11 cellular contexts compared by ENCODE assay signal in genomic region chr1:42266253-42267135, GRCh38.
DNase-seq lines count a peak whose midpoint lies in the region; ATAC-seq, FAIRE-seq and TF ChIP-seq lines count a peak whose summit lies in the region.
"Had no signal": no experiment of that assay in that cellular context is flagged by ENCODE, and none has a peak within 500 bp of the region (broad histone marks: within the 10 kb centered on the region; RNA-seq: fewer than 3 reads in every experiment).

No MANE protein-coding gene starts in this region.

- no peak overlapping the region for H3K27ac Mint-ChIP-seq in Calu3 (ENCODE audit: unreplicated experiment)
- peak overlapping the region in 6 of 9 donors; percentile 5 to 69 (median 44) for H3K27ac Mint-ChIP-seq in naive thymus-derived CD4-positive, alpha-beta T cell
- H3K27ac Mint-ChIP-seq: activated T-cell treated with anti-CD3 and anti-CD28 coated beads, Interleukin-2, amount 50 U/mL, for 24 hours had no signal

- H3K9me3 Mint-ChIP-seq in Calu3 (ENCODE audit: low read depth, unreplicated experiment): no peaks in the 10 kb centered on the region
- H3K9me3 Mint-ChIP-seq in naive thymus-derived CD4-positive, alpha-beta T cell: no peaks in the 10 kb centered on the region
- H3K9me3 Mint-ChIP-seq: activated T-cell treated with anti-CD3 and anti-CD28 coated beads, Interleukin-2, amount 50 U/mL, for 24 hours had no signal

- no peak overlapping the region for H3K56ac ChIP-seq in IMR-90 (ENCODE audit: extremely low read depth, insufficient read depth, low read length)

- no peak for TF ChIP-seq POLR2A in IMR-90 (IDR thresholded peaks at IDR 0.05; ENCODE audit: low read depth, low read length)
- no peak for TF ChIP-seq POLR2A in GM12891 (IDR thresholded peaks at IDR 0.05; ENCODE audit: low read depth, low read length)

- no peaks in the 10 kb centered on the region for H3K27me3 ChIP-seq in IMR-90 (ENCODE audit: control insufficient read depth, insufficient read depth, low read length)
- H3K27me3 ChIP-seq in naive thymus-derived CD4-positive, alpha-beta T cell (ENCODE audit: control insufficient read depth in 2 of 2, insufficient read depth in 2 of 2, low read length in 2 of 2): no peaks in the 10 kb centered on the region

- H3K4me3 ChIP-seq in IMR-90 (ENCODE audit: insufficient read depth, low read depth, low read length) (no peak overlapping the region), astrocyte of the spinal cord (ENCODE audit: low read depth, low read length) (no peak overlapping the region)
- no peak overlapping the region for H3K4me3 ChIP-seq in naive thymus-derived CD4-positive, alpha-beta T cell (ENCODE audit: low read length)

- no peak overlapping the region for H2AFZ ChIP-seq in IMR-90 (replicated peaks; ENCODE audit: low read length, poor library complexity)

- dilution Hi-C loops in IMR-90 (cut with HindIII; ENCODE audit: low sequenced_read_pairs, unreplicated experiment): no loop called here

- no peak overlapping the region for H2AK9ac ChIP-seq in IMR-90 (replicated peaks; ENCODE audit: low read depth, low read length, poor library complexity)

- BruUV-seq in Calu3 (replicated peaks; lab: Mats Ljungman, UMichigan) (no TSS peak), IMR-90 (replicated peaks; lab: Mats Ljungman, UMichigan) (no TSS peak)

- peaks cover 19 to 51% of the 10 kb centered on the region in 2 experiments for H3K79me1 ChIP-seq in IMR-90 (ENCODE audit: low read depth in 1 of 2, low read length in 2 of 2)

- peaks cover 4% of the 10 kb centered on the region; the same call in 1 of the 2 replicates for H3K4me1 ChIP-seq in IMR-90 (ENCODE audit: control insufficient read depth, insufficient read depth, low read length)
- H3K4me1 ChIP-seq in naive thymus-derived CD4-positive, alpha-beta T cell (ENCODE audit: control insufficient read depth in 2 of 2, insufficient read depth in 2 of 2, low read length in 2 of 2): peaks cover 4 to 6% of the 10 kb centered on the region in 2 donors

- peak; percentile 29 for DNase-seq in Calu3
- DNase-seq in IMR-90: no peak
- peak; percentile 11 for DNase-seq in astrocyte of the spinal cord (ENCODE audit: low read depth, low spot score)
- DNase-seq in naive thymus-derived CD4-positive, alpha-beta T cell: no peak
- no peak for DNase-seq in stimulated activated CD4-positive, alpha-beta T cell treated with anti-CD3 and anti-CD28 coated beads, Interleukin-15, amount 100 ng/mL, for 24 hours
- DNase-seq in GM12891 (ENCODE audit: insufficient read length, low spot score): no peak
- no peak for DNase-seq in hypothalamus (lab: John Stamatoyannopoulos, UW)
- DNase-seq: activated T-cell treated with anti-CD3 and anti-CD28 coated beads, Interleukin-2, amount 50 U/mL, for 24 hours; C1 segment of cervical spinal cord had no signal

- H3K9me3 ChIP-seq in IMR-90 (ENCODE audit: control insufficient read depth, insufficient read depth, low read length): no peaks in the 10 kb centered on the region
- no peaks in the 10 kb centered on the region for H3K9me3 ChIP-seq in naive thymus-derived CD4-positive, alpha-beta T cell (ENCODE audit: control insufficient read depth in 2 of 3, low read length in 3 of 3)

- H3K27ac ChIP-seq in IMR-90 (ENCODE audit: insufficient read depth, low read length): no peak overlapping the region
- no peak overlapping the region for H3K27ac ChIP-seq in naive thymus-derived CD4-positive, alpha-beta T cell (ENCODE audit: low read depth, low read length)

- CTCF ChIA-PET in Calu3 (lab: Charles Lee): interaction anchor here (1.0 kb wide), 1 partner anchor 52 kb away, joined by 3 read pairs; no protein-coding TSS in a partner anchor
- CTCF ChIA-PET in IMR-90 (lab: Yijun Ruan, JAX): no interaction called here
- CTCF ChIA-PET in naive thymus-derived CD4-positive, alpha-beta T cell (lab: Charles Lee): interaction anchor here (0.5 to 0.8 kb wide), 2 partner anchors 80 to 1148 kb away, joined by 3 to 5 read pairs; no protein-coding TSS in a partner anchor

- in situ Hi-C loops in IMR-90 (cut with MboI; ENCODE audit: low sequenced_read_pairs) (no loop called here), astrocyte of the spinal cord (cut with HindIII; ENCODE audit: low sequenced_read_pairs) (no loop called here)

- H3K9me1 ChIP-seq in IMR-90 (ENCODE audit: insufficient read depth, low read length): 0 out of 2 replicates have a peak, but pooled peaks cover 3% of the 10 kb centered on the region

- no peak for TF ChIP-seq RAD21 in IMR-90 (IDR thresholded peaks at IDR 0.05; ENCODE audit: low read length)

- no peak overlapping the region for H3K4ac ChIP-seq in IMR-90 (ENCODE audit: low read depth, low read length)

- H4K5ac ChIP-seq in IMR-90 (ENCODE audit: low read depth, low read length): no peak overlapping the region

- H4K8ac ChIP-seq in IMR-90 (ENCODE audit: low read depth in 2 of 2, low read length in 2 of 2): no peak overlapping the region

- H3K18ac ChIP-seq in IMR-90 (ENCODE audit: low read depth, low read length): no peak overlapping the region

- no peak overlapping the region for H2BK20ac ChIP-seq in IMR-90 (ENCODE audit: low read depth, low read length)

- no peak overlapping the region for H4K91ac ChIP-seq in IMR-90 (ENCODE audit: insufficient read depth, low read depth, low read length)

- H3K4me1 Mint-ChIP-seq in Calu3 (ENCODE audit: low read depth, unreplicated experiment): peaks cover 32% of the 10 kb centered on the region
- peaks cover 20 to 93% (median 75%) of the 10 kb centered on the region in 7 donors for H3K4me1 Mint-ChIP-seq in naive thymus-derived CD4-positive, alpha-beta T cell

- ATAC-seq in IMR-90 (ENCODE audit: low read depth): no peak; the same call in 1 of the 2 replicates
- no peak for ATAC-seq in naive thymus-derived CD4-positive, alpha-beta T cell
- ATAC-seq in HG03135 (IDR thresholded peaks at IDR 0.05; ENCODE audit: unreplicated experiment): no peak

- H3K23ac ChIP-seq in IMR-90 (ENCODE audit: low read depth, low read length): no peak overlapping the region

- H3K14ac ChIP-seq in IMR-90 (replicated peaks; ENCODE audit: low read depth, low read length): 0 out of 2 replicates have a peak overlapping the region, but pooled peaks have one; percentile 10

- no peaks in the 10 kb centered on the region for H3K36me3 ChIP-seq in IMR-90 (ENCODE audit: control insufficient read depth, insufficient read depth, low read length)
- H3K36me3 ChIP-seq in naive thymus-derived CD4-positive, alpha-beta T cell (ENCODE audit: control insufficient read depth in 2 of 3, insufficient read depth in 3 of 3, low read length in 3 of 3): peaks cover 0 to 10% (median 9%) of the 10 kb centered on the region in 3 experiments

- TF ChIP-seq CTCF in Calu3 (IDR thresholded peaks at IDR 0.05; ENCODE audit: unreplicated experiment): no peak
- no peak for TF ChIP-seq CTCF in IMR-90 (conservative IDR thresholded peaks at IDR 0.05; ENCODE audit: low read depth, low read length)
- TF ChIP-seq CTCF in astrocyte of the spinal cord (IDR thresholded peaks at IDR 0.05; ENCODE audit: low read depth, low read length): no peak

- intact Hi-C loops in Calu3 (cut with micrococcal nuclease; ENCODE audit: unreplicated experiment): loop anchor here (10.0 kb wide), 1 partner anchor 52 kb away; no protein-coding TSS in a partner anchor
- intact Hi-C loops in IMR-90 (cut with micrococcal nuclease): no loop called here
- intact Hi-C loops in naive thymus-derived CD4-positive, alpha-beta T cell (cut with micrococcal nuclease): no loop called here

- no peak overlapping the region for H2AK5ac ChIP-seq in IMR-90 (ENCODE audit: low read depth, low read length)

- no peaks in the 10 kb centered on the region for H3K27me3 Mint-ChIP-seq in Calu3 (ENCODE audit: unreplicated experiment)
- H3K27me3 Mint-ChIP-seq in naive thymus-derived CD4-positive, alpha-beta T cell: no peaks in the 10 kb centered on the region
- H3K27me3 Mint-ChIP-seq: activated T-cell treated with anti-CD3 and anti-CD28 coated beads, Interleukin-2, amount 50 U/mL, for 24 hours; brain had no signal

- no peak overlapping the region for H2BK15ac ChIP-seq in IMR-90 (ENCODE audit: low read depth, low read length)

- H3K36me3 Mint-ChIP-seq in Calu3 (ENCODE audit: insufficient read depth, unreplicated experiment): peaks cover 6% of the 10 kb centered on the region
- peaks cover 7 to 48% (median 32%) of the 10 kb centered on the region in 5 donors for H3K36me3 Mint-ChIP-seq in naive thymus-derived CD4-positive, alpha-beta T cell

- H3K4me3 Mint-ChIP-seq in Calu3 (ENCODE audit: low read depth, unreplicated experiment): no peak overlapping the region
- peak overlapping the region in 4 of 10 donors; percentile 1 to 24 (median 10) for H3K4me3 Mint-ChIP-seq in naive thymus-derived CD4-positive, alpha-beta T cell
- H3K4me3 Mint-ChIP-seq: activated T-cell treated with anti-CD3 and anti-CD28 coated beads, Interleukin-2, amount 50 U/mL, for 24 hours; brain had no signal

- no peak overlapping the region for H2BK120ac ChIP-seq in IMR-90 (ENCODE audit: low read depth, low read length)

- no peak for FAIRE-seq in GM12891 (lab: Jason Lieb, UNC)

- H4K20me1 ChIP-seq in IMR-90 (ENCODE audit: insufficient read depth, low read length): peaks cover 16% of the 10 kb centered on the region; the same call in 1 of the 2 replicates

- no peak overlapping the region for H3K4me2 ChIP-seq in IMR-90 (ENCODE audit: low read depth, low read length)

- POLR2A ChIA-PET in IMR-90 (lab: Charles Lee; ENCODE audit: unreplicated experiment): no interaction called here
- POLR2A ChIA-PET in naive thymus-derived CD4-positive, alpha-beta T cell (lab: Charles Lee): no interaction called here

- H2BK5ac ChIP-seq in IMR-90 (ENCODE audit: low read depth, low read length, poor library complexity, severe bottlenecking): no peak overlapping the region

- H3K9ac ChIP-seq in IMR-90 (ENCODE audit: low read depth, low read length): no peak overlapping the region

- 90% methylated on average over 2 of the region's 4 CpGs; no CpG with 5 or more reads in 1 of the 2 experiments for WGBS in IMR-90 (ENCODE audit: extremely low coverage in 2 of 2, insufficient read length in 1 of 2), 2 experiments

TF ChIP-seq in IMR-90, 13 proteins besides CTCF, POLR2A, EP300 and RAD21 (continues in another document):
- no peak for TF ChIP-seq MAZ (IDR thresholded peaks at IDR 0.05; ENCODE audit: borderline replicate concordance, low read depth, low read length)

TF ChIP-seq in GM12891, 5 proteins besides CTCF, POLR2A, EP300 and RAD21:
- no peak for TF ChIP-seq PAX5 (IDR thresholded peaks at IDR 0.05; ENCODE audit: insufficient read depth, low read length, severe bottlenecking)
- no peak for TF ChIP-seq POLR2AphosphoS5 (IDR thresholded peaks at IDR 0.05; ENCODE audit: low read depth, low read length)
- TF ChIP-seq TAF1 (IDR thresholded peaks at IDR 0.05; ENCODE audit: low read depth, low read length): no peak
- no peak for TF ChIP-seq POU2F2 (IDR thresholded peaks at IDR 0.05; ENCODE audit: low read depth, low read length)
- TF ChIP-seq SPI1 (IDR thresholded peaks at IDR 0.05; ENCODE audit: low read depth, low read length): no peak

Comparison
In these comparisons a context has a peak if more than half of its experiments do, and no peak if none do; other contexts are left out.
1. DNase-seq: peak in Calu3 (single experiment) and astrocyte of the spinal cord (single experiment); none in IMR-90 (single experiment), naive thymus-derived CD4-positive, alpha-beta T cell (0 of 9), stimulated activated CD4-positive, alpha-beta T cell treated with anti-CD3 and anti-CD28 coated beads, Interleukin-15, amount 100 ng/mL, for 24 hours (single experiment), GM12891 (single experiment) and hypothalamus (0 of 51).